9 cellular contexts compared by ENCODE assay signal in genomic region chr22:17772249-17772962, GRCh38. TPM values are rescaled to one million over a fixed set of nuclear protein-coding genes. Genes with fewer than 3 reads are reported as not detected.
A peak's percentile ranks its signal among the peaks of the same experiment; 100 is the strongest.
DNase-seq lines count a peak whose midpoint lies in the region; ATAC-seq and TF ChIP-seq lines count a peak whose summit lies in the region.
"Had no signal": no experiment of that assay in that cellular context is flagged by ENCODE, and none has a peak within 500 bp of the region (broad histone marks: within the 10 kb centered on the region; RNA-seq: fewer than 3 reads in every experiment).

No MANE protein-coding gene starts in this region.

- TF ChIP-seq POLR2A in Peyer's patch (IDR thresholded peaks at IDR 0.05) (no peak), esophagus muscularis mucosa (IDR thresholded peaks at IDR 0.05; ENCODE audit: low read depth) (no peak), spleen (IDR thresholded peaks at IDR 0.05) (no peak)

- TF ChIP-seq CTCF in Peyer's patch (IDR thresholded peaks at IDR 0.05), result no peak
- TF ChIP-seq CTCF in esophagus muscularis mucosa (IDR thresholded peaks at IDR 0.05), result no peak
- TF ChIP-seq CTCF in spleen (IDR thresholded peaks at IDR 0.05 in 8 of 11, conservative IDR thresholded peaks at IDR 0.05 in 3 of 11), result no peak

- peak overlapping the region in 1 of 4 donors; percentile 90 for H3K27ac ChIP-seq in Peyer's patch
- H3K27ac ChIP-seq in esophagus muscularis mucosa (replicated peaks in 1 of 4), result no peak overlapping the region
- H3K27ac ChIP-seq in spleen, result peak overlapping the region in 7 of 8 donors; percentile 87 to 98 (median 93)

- ATAC-seq in GM18519 (IDR thresholded peaks at IDR 0.05; ENCODE audit: low FRiP score, unreplicated experiment) (no peak), GM18517 (IDR thresholded peaks at IDR 0.05; ENCODE audit: unreplicated experiment) (no peak), HG03457 (IDR thresholded peaks at IDR 0.05; ENCODE audit: unreplicated experiment) (no peak)

- H3K9me3 Mint-ChIP-seq in T-helper 2 cell treated with Interferon-gamma antibody and Interleukin-4, amounts not matched to agents 5 μg/mL and 100 μg/mL, for 36 hours, result no peaks in the 10 kb centered on the region

- H3K4me1 ChIP-seq in Peyer's patch, result peaks cover 0 to 39% (median 27%) of the 10 kb centered on the region in 4 donors
- peaks cover 10 to 32% (median 28%) of the 10 kb centered on the region in 4 donors for H3K4me1 ChIP-seq in esophagus muscularis mucosa
- H3K4me1 ChIP-seq in spleen, result peaks cover 47 to 96% (median 86%) of the 10 kb centered on the region in 6 donors

- WGBS in esophagus muscularis mucosa, result 85% methylated on average over 6 of the region's 21 CpGs
- 69 to 78% (median 73%) methylated on average over 6 to 21 of the region's 21 CpGs for WGBS in spleen, 5 donors

- no peak for TF ChIP-seq EP300 in esophagus muscularis mucosa (IDR thresholded peaks at IDR 0.05)

- H3K27me3 ChIP-seq in Peyer's patch (no peaks in the 10 kb centered on the region), esophagus muscularis mucosa (no peaks in the 10 kb centered on the region), spleen (replicated peaks in 1 of 7) (no peaks in the 10 kb centered on the region)
- H3K27me3 ChIP-seq: adrenal gland had no signal

- DNase-seq in T-helper 2 cell treated with Interferon-gamma antibody and Interleukin-4, amounts not matched to agents 5 μg/mL and 100 μg/mL, for 36 hours (ENCODE audit: low spot score), result no peak
- DNase-seq in T-helper 2 cell (no peak), Peyer's patch (peak in 1 of 3 donors; percentile 46), esophagus muscularis mucosa (ENCODE audit: extremely low spot score) (no peak), spleen (peak; percentile 83)

- peak overlapping the region; percentile 88 for H3K4me3 Mint-ChIP-seq in T-helper 2 cell treated with Interferon-gamma antibody and Interleukin-4, amounts not matched to agents 5 μg/mL and 100 μg/mL, for 36 hours

- H3K36me3 ChIP-seq in Peyer's patch (no peaks in the 10 kb centered on the region), esophagus muscularis mucosa (no peaks in the 10 kb centered on the region), spleen (peaks cover 0 to 5% (median 0%) of the 10 kb centered on the region in 6 donors)
- H3K36me3 ChIP-seq: adrenal gland had no signal

- peaks cover 10% of the 10 kb centered on the region for H3K36me3 Mint-ChIP-seq in T-helper 2 cell treated with Interferon-gamma antibody and Interleukin-4, amounts not matched to agents 5 μg/mL and 100 μg/mL, for 36 hours (ENCODE audit: low read depth)

- H3K4me1 Mint-ChIP-seq in T-helper 2 cell treated with Interferon-gamma antibody and Interleukin-4, amounts not matched to agents 5 μg/mL and 100 μg/mL, for 36 hours (ENCODE audit: low read depth), result peaks cover 42% of the 10 kb centered on the region

- no peaks in the 10 kb centered on the region for H3K9me3 ChIP-seq in Peyer's patch
- no peaks in the 10 kb centered on the region for H3K9me3 ChIP-seq in esophagus muscularis mucosa
- no peaks in the 10 kb centered on the region for H3K9me3 ChIP-seq in spleen
- H3K9me3 ChIP-seq: adrenal gland had no signal

- peaks cover 32% of the 10 kb centered on the region for H3K27me3 Mint-ChIP-seq in T-helper 2 cell treated with Interferon-gamma antibody and Interleukin-4, amounts not matched to agents 5 μg/mL and 100 μg/mL, for 36 hours (ENCODE audit: low read depth)

- no peak overlapping the region for H3K27ac Mint-ChIP-seq in T-helper 2 cell treated with Interferon-gamma antibody and Interleukin-4, amounts not matched to agents 5 μg/mL and 100 μg/mL, for 36 hours

- intact Hi-C loops in esophagus muscularis mucosa (cut with DNase I) (no loop called here), spleen (cut with DNase I; ENCODE audit: low total_unique reads) (no loop called here)

- H3K4me3 ChIP-seq in Peyer's patch, result peak overlapping the region in 3 of 4 donors; percentile 77 to 99 (median 91)
- peak overlapping the region in 3 of 4 donors; percentile 87 to 91 (median 87) for H3K4me3 ChIP-seq in esophagus muscularis mucosa
- peak overlapping the region in 7 of 8 donors; percentile 67 to 95 (median 82) for H3K4me3 ChIP-seq in spleen

RNA-seq across cellular contexts. Expression of gene BID, which starts 1.9 kb away (rescaled TPM):
- 10 to 100 TPM; 16.5 to 35.1 (median 27.5) TPM for total RNA-seq in Peyer's patch
- total RNA-seq in esophagus muscularis mucosa, result 10 to 100 TPM; 12.9 to 48.3 (median 26.3) TPM
- 10 to 100 TPM; 45.4 to 73.4 (median 51.5) TPM for total RNA-seq in spleen
- polyA plus RNA-seq in spleen, result 10 to 100 TPM; 37.7 to 49.2 (median 41.3) TPM

Comparison
In these comparisons a context has a peak if more than half of its experiments do, and no peak if none do; other contexts are left out.
1. H3K27ac ChIP-seq: peak in spleen (7 of 8); none in esophagus muscularis mucosa (0 of 4).
2. Peak in every context shown above with its lines, with median percentiles within 50 percentile points of each other: H3K4me3 ChIP-seq.